ENCODE assay signal across 15 cellular contexts in genomic region chr5:151200913-151201445, GRCh38. TPM values are rescaled to one million over a fixed set of nuclear protein-coding genes. Genes with fewer than 3 reads are reported as not detected.
DNase-seq lines count a peak whose midpoint lies in the region; ATAC-seq lines count a peak whose summit lies in the region.
"Had no signal": no experiment of that assay in that cellular context is flagged by ENCODE, and none has a peak within 500 bp of the region (broad histone marks: within the 10 kb centered on the region; RNA-seq: fewer than 3 reads in every experiment).

No MANE protein-coding gene starts in this region.

- intact Hi-C loops in posterior vena cava (cut with DNase I): no loop called here
- intact Hi-C loops in activated T-helper 2 cell treated with anti-CD3 and anti-CD28 coated beads, Interferon-gamma antibody, Interleukin-2, Interleukin-4, amounts not matched to agents 10 μg/mL and 5 μg/mL and 100 μg/mL, durations not matched to agents 14 hours and 24 hours and 36 hours (cut with micrococcal nuclease): no loop called here

- DNase-seq in T-helper 1 cell (no peak), T-helper 17 cell (no peak), posterior vena cava (ENCODE audit: low spot score) (peak; percentile 14), RKO (ENCODE audit: low spot score) (no peak)
- DNase-seq in central memory CD8-positive, alpha-beta T cell (ENCODE audit: low spot score in 2 of 2): no peak
- DNase-seq in activated T-helper 2 cell treated with anti-CD3 and anti-CD28 coated beads, Interferon-gamma antibody, Interleukin-2, Interleukin-4, amounts not matched to agents 10 μg/mL and 5 μg/mL and 100 μg/mL, durations not matched to agents 14 hours and 24 hours and 36 hours (ENCODE audit: low spot score): no peak
- DNase-seq in activated CD4-positive, alpha-beta T cell treated with anti-CD3 and anti-CD28 coated beads for 48 hours: no peak
- DNase-seq: esophagus squamous epithelium; glutamatergic neuron; NCI-H446; stimulated activated CD4-positive, alpha-beta T cell treated with anti-CD3 and anti-CD28 coated beads, Interleukin-1b, Interleukin-23, amount 100 ng/mL, for 48 hours; testis had no signal

- H3K27me3 Mint-ChIP-seq in T-helper 1 cell treated with Interleukin-12 subunit alpha and Interleukin-12 subunit beta and Interleukin-4 antibody, amounts not matched to agents 30 μg/mL and 1 μg/mL, for 36 hours (ENCODE audit: low read depth): no peaks in the 10 kb centered on the region
- no peaks in the 10 kb centered on the region for H3K27me3 Mint-ChIP-seq in T-helper 17 cell
- H3K27me3 Mint-ChIP-seq in central memory CD8-positive, alpha-beta T cell: no peaks in the 10 kb centered on the region
- no peaks in the 10 kb centered on the region for H3K27me3 Mint-ChIP-seq in activated T-helper 2 cell treated with anti-CD3 and anti-CD28 coated beads, Interferon-gamma antibody, Interleukin-2, Interleukin-4, amounts not matched to agents 10 μg/mL and 5 μg/mL and 100 μg/mL, durations not matched to agents 14 hours and 24 hours and 36 hours (ENCODE audit: low read depth)
- H3K27me3 Mint-ChIP-seq: memory B cell had no signal

- peaks cover 54% of the 10 kb centered on the region for H3K36me3 Mint-ChIP-seq in T-helper 1 cell treated with Interleukin-12 subunit alpha and Interleukin-12 subunit beta and Interleukin-4 antibody, amounts not matched to agents 30 μg/mL and 1 μg/mL, for 36 hours (ENCODE audit: low read depth)
- peaks cover 4% of the 10 kb centered on the region for H3K36me3 Mint-ChIP-seq in T-helper 17 cell (ENCODE audit: low read depth)
- H3K36me3 Mint-ChIP-seq in central memory CD8-positive, alpha-beta T cell (ENCODE audit: insufficient read depth): peaks cover 32% of the 10 kb centered on the region
- H3K36me3 Mint-ChIP-seq in activated T-helper 2 cell treated with anti-CD3 and anti-CD28 coated beads, Interferon-gamma antibody, Interleukin-2, Interleukin-4, amounts not matched to agents 10 μg/mL and 5 μg/mL and 100 μg/mL, durations not matched to agents 14 hours and 24 hours and 36 hours (ENCODE audit: low read depth): peaks cover 50% of the 10 kb centered on the region

- H3K4me3 Mint-ChIP-seq in T-helper 1 cell treated with Interleukin-12 subunit alpha and Interleukin-12 subunit beta and Interleukin-4 antibody, amounts not matched to agents 30 μg/mL and 1 μg/mL, for 36 hours: no peak overlapping the region
- no peak overlapping the region for H3K4me3 Mint-ChIP-seq in T-helper 17 cell
- no peak overlapping the region for H3K4me3 Mint-ChIP-seq in central memory CD8-positive, alpha-beta T cell
- H3K4me3 Mint-ChIP-seq in activated T-helper 2 cell treated with anti-CD3 and anti-CD28 coated beads, Interferon-gamma antibody, Interleukin-2, Interleukin-4, amounts not matched to agents 10 μg/mL and 5 μg/mL and 100 μg/mL, durations not matched to agents 14 hours and 24 hours and 36 hours (ENCODE audit: low read depth): no peak overlapping the region
- H3K4me3 Mint-ChIP-seq: memory B cell had no signal

- peaks cover 36% of the 10 kb centered on the region for H3K4me1 Mint-ChIP-seq in T-helper 1 cell treated with Interleukin-12 subunit alpha and Interleukin-12 subunit beta and Interleukin-4 antibody, amounts not matched to agents 30 μg/mL and 1 μg/mL, for 36 hours (ENCODE audit: low read depth)
- peaks cover 23% of the 10 kb centered on the region for H3K4me1 Mint-ChIP-seq in T-helper 17 cell
- peaks cover 43% of the 10 kb centered on the region for H3K4me1 Mint-ChIP-seq in central memory CD8-positive, alpha-beta T cell
- peaks cover 28% of the 10 kb centered on the region for H3K4me1 Mint-ChIP-seq in activated T-helper 2 cell treated with anti-CD3 and anti-CD28 coated beads, Interferon-gamma antibody, Interleukin-2, Interleukin-4, amounts not matched to agents 10 μg/mL and 5 μg/mL and 100 μg/mL, durations not matched to agents 14 hours and 24 hours and 36 hours (ENCODE audit: low read depth)

- peak overlapping the region; percentile 41 for H3K27ac Mint-ChIP-seq in T-helper 1 cell treated with Interleukin-12 subunit alpha and Interleukin-12 subunit beta and Interleukin-4 antibody, amounts not matched to agents 30 μg/mL and 1 μg/mL, for 36 hours
- peak overlapping the region; percentile 81 for H3K27ac Mint-ChIP-seq in T-helper 17 cell
- peak overlapping the region; percentile 74 for H3K27ac Mint-ChIP-seq in central memory CD8-positive, alpha-beta T cell (ENCODE audit: low read depth)
- no peak overlapping the region for H3K27ac Mint-ChIP-seq in activated T-helper 2 cell treated with anti-CD3 and anti-CD28 coated beads, Interferon-gamma antibody, Interleukin-2, Interleukin-4, amounts not matched to agents 10 μg/mL and 5 μg/mL and 100 μg/mL, durations not matched to agents 14 hours and 24 hours and 36 hours
- H3K27ac Mint-ChIP-seq: memory B cell had no signal

- no peaks in the 10 kb centered on the region for H3K9me3 Mint-ChIP-seq in T-helper 1 cell treated with Interleukin-12 subunit alpha and Interleukin-12 subunit beta and Interleukin-4 antibody, amounts not matched to agents 30 μg/mL and 1 μg/mL, for 36 hours
- no peaks in the 10 kb centered on the region for H3K9me3 Mint-ChIP-seq in central memory CD8-positive, alpha-beta T cell
- H3K9me3 Mint-ChIP-seq in activated T-helper 2 cell treated with anti-CD3 and anti-CD28 coated beads, Interferon-gamma antibody, Interleukin-2, Interleukin-4, amounts not matched to agents 10 μg/mL and 5 μg/mL and 100 μg/mL, durations not matched to agents 14 hours and 24 hours and 36 hours: no peaks in the 10 kb centered on the region

- ATAC-seq in T-helper 17 cell: no peak
- ATAC-seq in central memory CD8-positive, alpha-beta T cell (replicated peaks; ENCODE audit: extremely low read depth, poor library complexity, severe bottlenecking): no peak
- ATAC-seq: right lobe of liver had no signal

- H3K9me3 ChIP-seq in T-helper 17 cell (ENCODE audit: control insufficient read depth, low read length, poor library complexity, severe bottlenecking): no peaks in the 10 kb centered on the region
- H3K9me3 ChIP-seq: esophagus squamous epithelium, right lobe of liver, testis had no signal

RNA-seq across cellular contexts. Expression of gene CCDC69, which starts 22.9 kb away (rescaled TPM):
- 10 to 100 TPM; 74.7 to 82.5 TPM for total RNA-seq in T-helper 17 cell
- 10 to 100 TPM; 70.6 to 72.4 TPM for total RNA-seq in posterior vena cava
- total RNA-seq in activated T-helper 2 cell treated with anti-CD3 and anti-CD28 coated beads, Interferon-gamma antibody, Interleukin-2, Interleukin-4, amounts not matched to agents 10 μg/mL and 5 μg/mL and 100 μg/mL, durations not matched to agents 14 hours and 24 hours and 36 hours: 29.8 and 31.4 TPM in 2 replicates

RNA-seq across cellular contexts. Expression of gene ANXA6, which starts 43.4 kb away (rescaled TPM):
- total RNA-seq in T-helper 17 cell (100 to 1,000 TPM; 258 to 307 TPM), posterior vena cava (100 to 1,000 TPM; 328 to 430 TPM)
- total RNA-seq in activated T-helper 2 cell treated with anti-CD3 and anti-CD28 coated beads, Interferon-gamma antibody, Interleukin-2, Interleukin-4, amounts not matched to agents 10 μg/mL and 5 μg/mL and 100 μg/mL, durations not matched to agents 14 hours and 24 hours and 36 hours: 560 and 569 TPM in 2 replicates

RNA-seq across cellular contexts. Expression of gene GM2A, which starts 52.0 kb away (rescaled TPM):
- total RNA-seq in T-helper 17 cell: 10 to 100 TPM in 1 of 2 donors, 1 to 10 TPM in 1; 6.0 to 13.4 TPM
- 10 to 100 TPM; 23.4 to 41.6 TPM for total RNA-seq in posterior vena cava
- 20.4 and 20.9 TPM in 2 replicates for total RNA-seq in activated T-helper 2 cell treated with anti-CD3 and anti-CD28 coated beads, Interferon-gamma antibody, Interleukin-2, Interleukin-4, amounts not matched to agents 10 μg/mL and 5 μg/mL and 100 μg/mL, durations not matched to agents 14 hours and 24 hours and 36 hours
